Comparison of ENCODE assay signal across 6 cellular contexts in the genomic region with DNA sequence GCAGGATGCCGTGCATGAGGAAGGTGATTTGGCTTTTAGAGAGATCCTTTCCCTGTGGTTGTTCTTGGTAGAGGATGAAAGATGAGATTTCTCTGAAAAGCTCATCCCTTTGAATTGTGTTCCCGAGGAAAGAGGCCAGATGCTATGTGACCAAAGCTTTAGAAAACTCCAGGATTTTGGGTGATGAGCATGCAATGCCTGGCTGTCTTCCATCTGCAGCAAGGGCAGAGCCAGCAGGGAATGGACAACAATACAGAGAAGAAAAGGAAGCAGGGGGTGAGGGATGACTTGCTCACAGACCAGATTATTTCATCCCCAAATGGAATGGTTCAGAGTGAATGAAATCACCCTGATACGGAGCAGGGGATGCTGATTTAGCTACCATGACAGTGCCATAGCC.
"Had no signal": no experiment of that assay in that cellular context is flagged by ENCODE, and none has a peak within 500 bp of the region (broad histone marks: within the 10 kb centered on the region; RNA-seq: fewer than 3 reads in every experiment).

No MANE protein-coding gene starts in this region.

- H3K27ac ChIP-seq: HL-60 had no signal

- H3K4me3 ChIP-seq: GM23338 had no signal

- DNase-seq: H9, HCEC 1CT, HFFc6, KBM-7 had no signal
